Comparison of ENCODE assay signal across 8 cellular contexts in genomic region chr1:59026472-59026948, GRCh38.
DNase-seq lines count a peak whose midpoint lies in the region; ATAC-seq and FAIRE-seq lines count a peak whose summit lies in the region.

No MANE protein-coding gene starts in this region.

- peaks cover 15% of the 10 kb centered on the region for H3K4me1 Mint-ChIP-seq in activated T-helper 1 cell treated with anti-CD3 and anti-CD28 coated beads, Interleukin-12 subunit alpha, Interleukin-12 subunit beta, Interleukin-2, Interleukin-4 antibody, amounts not matched to agents 30 ng/mL and 10 ng/mL and 1 ng/mL, durations not matched to agents 14 hours and 24 hours and 36 hours (ENCODE audit: low read depth)

- ATAC-seq in GM18909 (IDR thresholded peaks at IDR 0.05; ENCODE audit: poor library complexity, unreplicated experiment): peak; percentile 19
- peak; percentile 24 for ATAC-seq in HG03039 (IDR thresholded peaks at IDR 0.05; ENCODE audit: unreplicated experiment)
- ATAC-seq in HG02763 (IDR thresholded peaks at IDR 0.05; ENCODE audit: unreplicated experiment): no peak

- no peak for DNase-seq in activated T-helper 1 cell treated with anti-CD3 and anti-CD28 coated beads, Interleukin-12 subunit alpha, Interleukin-12 subunit beta, Interleukin-2, Interleukin-4 antibody, amounts not matched to agents 30 ng/mL and 10 ng/mL and 1 ng/mL, durations not matched to agents 14 hours and 24 hours and 36 hours (ENCODE audit: low spot score)
- DNase-seq in small intestine: peak; percentile 68
- no peak for DNase-seq in RPMI8226
- DNase-seq in SK-N-DZ (ENCODE audit: low spot score): no peak
- no peak for DNase-seq in NCI-H128 (lab: John Stamatoyannopoulos, UW; ENCODE audit: unreplicated experiment)

- peaks cover 9 to 17% of the 10 kb centered on the region in 2 donors for H3K4me1 ChIP-seq in small intestine (ENCODE audit: control insufficient read depth in 2 of 2, insufficient read depth in 1 of 2, low read depth in 1 of 2, low read length in 1 of 2)

- peak overlapping the region; percentile 26 to 78 for H3K27ac ChIP-seq in small intestine (ENCODE audit: low read depth in 1 of 2, low read length in 1 of 2)

- H3K4me3 Mint-ChIP-seq in activated T-helper 1 cell treated with anti-CD3 and anti-CD28 coated beads, Interleukin-12 subunit alpha, Interleukin-12 subunit beta, Interleukin-2, Interleukin-4 antibody, amounts not matched to agents 30 ng/mL and 10 ng/mL and 1 ng/mL, durations not matched to agents 14 hours and 24 hours and 36 hours: peak overlapping the region; percentile 59

- 31 to 63% (median 42%) methylated on average over 6 of the region's 6 CpGs for WGBS in small intestine, 3 donors

- intact Hi-C loops in activated T-helper 1 cell treated with anti-CD3 and anti-CD28 coated beads, Interleukin-12 subunit alpha, Interleukin-12 subunit beta, Interleukin-2, Interleukin-4 antibody, amounts not matched to agents 30 ng/mL and 10 ng/mL and 1 ng/mL, durations not matched to agents 14 hours and 24 hours and 36 hours (cut with micrococcal nuclease): loop anchor here (1.0 to 5.0 kb wide), 8 partner anchors 18 to 451 kb away; partner anchors contain the start of gene JUN

- H3K4me3 ChIP-seq in small intestine (ENCODE audit: low read depth in 1 of 2, low read length in 2 of 2): no peak overlapping the region

- no peak for FAIRE-seq in small intestine (lab: Jason Lieb, UNC)

- no peak overlapping the region for H3K27ac Mint-ChIP-seq in activated T-helper 1 cell treated with anti-CD3 and anti-CD28 coated beads, Interleukin-12 subunit alpha, Interleukin-12 subunit beta, Interleukin-2, Interleukin-4 antibody, amounts not matched to agents 30 ng/mL and 10 ng/mL and 1 ng/mL, durations not matched to agents 14 hours and 24 hours and 36 hours

- H3K9me3 ChIP-seq in small intestine (ENCODE audit: control insufficient read depth, low read depth): no peaks in the 10 kb centered on the region

- no peaks in the 10 kb centered on the region for H3K27me3 Mint-ChIP-seq in activated T-helper 1 cell treated with anti-CD3 and anti-CD28 coated beads, Interleukin-12 subunit alpha, Interleukin-12 subunit beta, Interleukin-2, Interleukin-4 antibody, amounts not matched to agents 30 ng/mL and 10 ng/mL and 1 ng/mL, durations not matched to agents 14 hours and 24 hours and 36 hours (ENCODE audit: insufficient read depth)

- peaks cover 8% of the 10 kb centered on the region for H3K9me3 Mint-ChIP-seq in activated T-helper 1 cell treated with anti-CD3 and anti-CD28 coated beads, Interleukin-12 subunit alpha, Interleukin-12 subunit beta, Interleukin-2, Interleukin-4 antibody, amounts not matched to agents 30 ng/mL and 10 ng/mL and 1 ng/mL, durations not matched to agents 14 hours and 24 hours and 36 hours

- no peaks in the 10 kb centered on the region for H3K27me3 ChIP-seq in small intestine (ENCODE audit: control insufficient read depth in 2 of 2, insufficient read depth in 2 of 2, low read length in 2 of 2)

- H3K36me3 Mint-ChIP-seq in activated T-helper 1 cell treated with anti-CD3 and anti-CD28 coated beads, Interleukin-12 subunit alpha, Interleukin-12 subunit beta, Interleukin-2, Interleukin-4 antibody, amounts not matched to agents 30 ng/mL and 10 ng/mL and 1 ng/mL, durations not matched to agents 14 hours and 24 hours and 36 hours (ENCODE audit: low read depth): peaks cover 21% of the 10 kb centered on the region

- no peaks in the 10 kb centered on the region for H3K36me3 ChIP-seq in small intestine (ENCODE audit: control insufficient read depth in 2 of 2, insufficient read depth in 2 of 2, low read length in 2 of 2)
